5 cellular contexts compared by ENCODE assay signal in the genomic region with DNA sequence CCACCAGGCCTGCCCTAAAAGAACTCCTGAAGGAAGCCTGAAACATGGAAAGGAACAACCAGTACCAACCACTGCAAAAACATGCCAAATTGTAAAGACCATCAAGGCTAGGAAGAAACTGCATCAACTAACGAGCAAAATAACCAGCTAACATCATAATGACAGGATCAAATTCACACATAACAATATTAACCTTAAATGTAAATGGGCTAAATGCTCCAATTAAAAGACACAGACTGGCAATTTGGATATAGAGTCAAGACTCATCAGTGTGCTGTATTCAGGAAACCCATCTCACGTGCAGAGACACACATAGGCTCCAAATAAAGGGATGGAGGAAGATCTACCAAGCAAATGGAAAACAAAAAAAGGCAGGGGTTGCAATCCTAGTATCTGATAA. TPM values are rescaled to one million over a fixed set of nuclear protein-coding genes. Genes with fewer than 3 reads are reported as not detected.
"Had no signal": no experiment of that assay in that cellular context is flagged by ENCODE, and none has a peak within 500 bp of the region (broad histone marks: within the 10 kb centered on the region; RNA-seq: fewer than 3 reads in every experiment).

No MANE protein-coding gene starts in this region.

RNA-seq across cellular contexts. Expression of gene GIMAP2, which starts 5.1 kb away (rescaled TPM):
- total RNA-seq: HT-29, SJCRH30 had no signal

RNA-seq across cellular contexts. Expression of gene GIMAP1, which starts 36.0 kb away (rescaled TPM):
- total RNA-seq: HT-29, NCI-H460, PC-9, RPMI7951, SJCRH30 had no signal

RNA-seq across cellular contexts. Expression of gene GIMAP6, which starts 48.2 kb away (rescaled TPM):
- total RNA-seq: HT-29, NCI-H460, PC-9, SJCRH30 had no signal

RNA-seq across cellular contexts. Expression of gene GIMAP5, which starts 56.9 kb away (rescaled TPM):
- total RNA-seq: HT-29, NCI-H460, PC-9, RPMI7951, SJCRH30 had no signal
